Comparison of ENCODE assay signal across 8 cellular contexts in the genomic region with DNA sequence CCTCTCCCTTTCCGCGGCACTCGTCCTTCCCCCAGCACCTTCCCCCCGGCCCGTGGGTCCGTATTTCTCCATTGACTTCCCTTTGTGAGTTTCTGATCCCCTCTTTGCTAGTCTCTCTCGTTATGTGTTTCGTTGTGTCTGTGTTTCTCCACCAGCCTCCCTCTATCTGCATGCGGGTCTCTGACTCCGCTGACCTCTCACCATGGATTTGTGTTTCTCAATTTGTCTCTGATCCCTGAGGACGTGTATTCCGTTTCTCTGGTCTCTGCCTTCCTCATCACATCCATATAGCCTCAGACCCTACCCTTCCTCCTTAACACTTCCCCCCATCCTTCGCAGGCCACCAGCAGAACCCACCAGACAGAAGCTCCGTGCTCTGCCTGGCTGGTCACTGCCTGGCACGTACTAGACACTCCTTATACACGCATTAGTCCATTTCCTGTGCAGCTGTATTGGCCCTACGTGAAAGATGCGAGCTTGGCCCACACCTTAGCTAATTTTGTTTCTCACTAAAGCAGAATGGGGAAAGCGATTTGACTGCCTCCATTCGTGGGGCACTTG. TPM values are rescaled to one million over a fixed set of nuclear protein-coding genes. Genes with fewer than 3 reads are reported as not detected.
A peak's percentile ranks its signal among the peaks of the same experiment; 100 is the strongest.
DNase-seq lines count a peak whose midpoint lies in the region; ATAC-seq and TF ChIP-seq lines count a peak whose summit lies in the region.

No MANE protein-coding gene starts in this region.

- no peaks in the 10 kb centered on the region for H3F3A ChIP-seq in neural cell (ENCODE audit: insufficient read depth, low read length, poor library complexity, severe bottlenecking)

- peaks cover 3% of the 10 kb centered on the region for H3K36me3 Mint-ChIP-seq in activated naive CD4-positive, alpha-beta T cell treated with anti-CD3 and anti-CD28 coated beads, Interleukin-2, amount 50 U/mL, for 24 hours

- H3K27ac ChIP-seq in neural cell (ENCODE audit: low read length) = peak overlapping the region; percentile 79

- peak overlapping the region; percentile 96 for H3K27ac Mint-ChIP-seq in activated naive CD4-positive, alpha-beta T cell treated with anti-CD3 and anti-CD28 coated beads, Interleukin-2, amount 50 U/mL, for 24 hours

- peak overlapping the region; percentile 66 for H2AFZ ChIP-seq in neural cell (ENCODE audit: low read depth, low read length)

- H3K79me2 ChIP-seq in neural cell (replicated peaks; ENCODE audit: insufficient read depth, low read length) = peaks cover 7% of the 10 kb centered on the region

- no peaks in the 10 kb centered on the region for H3K27me3 ChIP-seq in neural cell (ENCODE audit: insufficient read depth, low read depth, low read length)

- no peaks in the 10 kb centered on the region for H3K36me3 ChIP-seq in neural cell (ENCODE audit: insufficient read depth, low read length)

- no peak for ATAC-seq in GM21360 (IDR thresholded peaks at IDR 0.05; ENCODE audit: unreplicated experiment)

- H4K20me1 ChIP-seq in neural cell (ENCODE audit: insufficient read depth) = no peaks in the 10 kb centered on the region

- H3K4me3 ChIP-seq in epithelial cell of proximal tubule (ENCODE audit: low read depth, low read length) (peak overlapping the region; percentile 64), neural cell (ENCODE audit: low read length) (peak overlapping the region; percentile 83)

- no peak for TF ChIP-seq EP300 in neural cell (conservative IDR thresholded peaks at IDR 0.05; ENCODE audit: poor library complexity, severe bottlenecking)

- H3K9me3 ChIP-seq in neural cell (ENCODE audit: low read length) = no peaks in the 10 kb centered on the region

- no peaks in the 10 kb centered on the region for H3K27me3 Mint-ChIP-seq in activated naive CD4-positive, alpha-beta T cell treated with anti-CD3 and anti-CD28 coated beads, Interleukin-2, amount 50 U/mL, for 24 hours

- H3K4me3 Mint-ChIP-seq in activated naive CD4-positive, alpha-beta T cell treated with anti-CD3 and anti-CD28 coated beads, Interleukin-2, amount 50 U/mL, for 24 hours = peak overlapping the region; percentile 95

- H3K9ac ChIP-seq in neural cell (ENCODE audit: low read length) = peak overlapping the region; percentile 83

- no peaks in the 10 kb centered on the region for H3K9me2 ChIP-seq in neural cell (ENCODE audit: insufficient read depth, low read length)

- no peaks in the 10 kb centered on the region for H3K9me3 Mint-ChIP-seq in activated naive CD4-positive, alpha-beta T cell treated with anti-CD3 and anti-CD28 coated beads, Interleukin-2, amount 50 U/mL, for 24 hours

- no peak for DNase-seq in activated naive CD4-positive, alpha-beta T cell (lab: John Stamatoyannopoulos, UW)
- DNase-seq in SK-N-DZ (ENCODE audit: low spot score) = peak; percentile 31
- DNase-seq in epithelial cell of proximal tubule (ENCODE audit: low read depth) = no peak
- no peak for DNase-seq in DMS 273 treated with DMSO at 0.1 percent for 48 hours (lab: John Stamatoyannopoulos, UW)
- no peak for DNase-seq in stimulated activated CD4-positive, alpha-beta T cell treated with anti-CD3 and anti-CD28 coated beads, Interleukin-4, amount 100 ng/mL, for 4 hours

- TF ChIP-seq RAD21 in neural cell (conservative IDR thresholded peaks at IDR 0.05) = no peak

- TF ChIP-seq CTCF in epithelial cell of proximal tubule (conservative IDR thresholded peaks at IDR 0.05; ENCODE audit: low read depth, low read length) = no peak
- no peak for TF ChIP-seq CTCF in neural cell (IDR thresholded peaks at IDR 0.05; ENCODE audit: poor library complexity, severe bottlenecking)

- H3K4me1 Mint-ChIP-seq in activated naive CD4-positive, alpha-beta T cell treated with anti-CD3 and anti-CD28 coated beads, Interleukin-2, amount 50 U/mL, for 24 hours = peaks cover 40% of the 10 kb centered on the region

- H3K4me2 ChIP-seq in neural cell (ENCODE audit: low read length) = peak overlapping the region; percentile 97

TF ChIP-seq in neural cell, 6 proteins besides CTCF, POLR2A, EP300 and RAD21:
- TF ChIP-seq POLR2AphosphoS5 (IDR thresholded peaks at IDR 0.05) = no peak

RNA-seq across cellular contexts. Expression of a gene that starts 0.6 kb away (rescaled TPM):
- polyA plus RNA-seq in SK-N-DZ (2014; cell fraction: cytosol; rRNA removed) = 27.1 and 29.7 TPM in 2 replicates
- 27.6 and 29.4 TPM in 2 replicates for polyA plus RNA-seq in SK-N-DZ (2014; cell fraction: nucleus; rRNA removed)
- total RNA-seq in epithelial cell of proximal tubule = 31.5 and 36.8 TPM in 2 replicates
- 60.2 and 66.1 TPM in 2 replicates for polyA plus RNA-seq in neural cell
- polyA minus RNA-seq in neural cell = 27.7 and 30.4 TPM in 2 replicates

RNA-seq across cellular contexts. Expression of a gene that starts 8.5 kb away (rescaled TPM):
- 44.3 and 49.2 TPM in 2 replicates for polyA plus RNA-seq in SK-N-DZ (2014; cell fraction: cytosol; rRNA removed)
- polyA plus RNA-seq in SK-N-DZ (2014; cell fraction: nucleus; rRNA removed) = 24.3 and 33.9 TPM in 2 replicates
- total RNA-seq in epithelial cell of proximal tubule = 92.0 and 102 TPM in 2 replicates
- 53.8 and 59.1 TPM in 2 replicates for polyA plus RNA-seq in neural cell
- polyA minus RNA-seq in neural cell = 37.0 TPM in 2 replicates

RNA-seq across cellular contexts. Expression of a gene that starts 46.2 kb away (rescaled TPM):
- polyA plus RNA-seq in SK-N-DZ (2014; cell fraction: cytosol; rRNA removed) = 41.3 and 41.5 TPM in 2 replicates
- 321 and 386 TPM in 2 replicates for polyA plus RNA-seq in SK-N-DZ (2014; cell fraction: nucleus; rRNA removed)
- 22.4 and 36.4 TPM in 2 replicates for total RNA-seq in epithelial cell of proximal tubule
- polyA plus RNA-seq in neural cell = 79.2 and 97.3 TPM in 2 replicates
- 45.8 and 51.6 TPM in 2 replicates for polyA minus RNA-seq in neural cell
